In genomic region chr6:166586424-166587156, GRCh38 we compare ENCODE assay signal across 8 cellular contexts. TPM values are rescaled to one million over a fixed set of nuclear protein-coding genes. Genes with fewer than 3 reads are reported as not detected.
DNase-seq lines count a peak whose midpoint lies in the region; ATAC-seq and TF ChIP-seq lines count a peak whose summit lies in the region.

Gene RAMACL (minus strand): TSS chr6:166586678. CDS start chr6:166586477, 201 bp downstream.

- peaks cover 31% of the 10 kb centered on the region for H3K4me1 ChIP-seq in BE2C

- ATAC-seq in GM18870 (IDR thresholded peaks at IDR 0.05; ENCODE audit: unreplicated experiment) (peak; percentile 57), HG02973 (IDR thresholded peaks at IDR 0.05; ENCODE audit: unreplicated experiment) (peak; percentile 68)

- no peak within 1 kb of the TSS for H3K4me3 ChIP-seq in BE2C (ENCODE audit: low read depth, low read length)

- no peaks in the 10 kb centered on the region for H3K27me3 ChIP-seq in BE2C

- no peaks in the 10 kb centered on the region for H3K36me3 ChIP-seq in BE2C

- no peaks in the 10 kb centered on the region for H3K9me3 ChIP-seq in BE2C

- DNase-seq in BE2C: peak; percentile 51
- DNase-seq in RKO (ENCODE audit: low spot score): peak; percentile 33
- DNase-seq in central memory CD4-positive, alpha-beta T cell: peak; percentile 39
- DNase-seq in stimulated activated CD4-positive, alpha-beta T cell treated with anti-CD3 and anti-CD28 coated beads, Interleukin-4, amount 100 ng/mL, for 1 hour: peak; percentile 34
- DNase-seq in epidermal melanocyte (ENCODE audit: insufficient read length, low spot score): no peak
- DNase-seq in AG20443 (ENCODE audit: low spot score): no peak

- TF ChIP-seq CTCF in BE2C (IDR thresholded peaks at IDR 0.05; ENCODE audit: low read depth, low read length): no peak

RNA-seq across cellular contexts. Expression of gene RAMACL, which starts in this region (rescaled TPM):
- polyA plus RNA-seq in BE2C (2012; ENCODE audit: insufficient read depth, insufficient read length, low read depth): 2.1 TPM

Comparison
In these comparisons a context has a peak if more than half of its experiments do, and no peak if none do; other contexts are left out.
1. DNase-seq: peak in BE2C (single experiment), RKO (single experiment), central memory CD4-positive, alpha-beta T cell (single experiment) and stimulated activated CD4-positive, alpha-beta T cell treated with anti-CD3 and anti-CD28 coated beads, Interleukin-4, amount 100 ng/mL, for 1 hour (single experiment); none in epidermal melanocyte (single experiment) and AG20443 (single experiment).